Comparison of ENCODE assay signal across 23 cellular contexts in genomic region chr15:68574629-68575028, GRCh38. TPM values are rescaled to one million over a fixed set of nuclear protein-coding genes. Genes with fewer than 3 reads are reported as not detected.
DNase-seq lines count a peak whose midpoint lies in the region; ATAC-seq, FAIRE-seq and TF ChIP-seq lines count a peak whose summit lies in the region.
"Had no signal": no experiment of that assay in that cellular context is flagged by ENCODE, and none has a peak within 500 bp of the region (broad histone marks: within the 10 kb centered on the region; RNA-seq: fewer than 3 reads in every experiment).

No MANE protein-coding gene starts in this region.

- H2AFZ ChIP-seq in Karpas-422 (ENCODE audit: low read length) (no peak overlapping the region), neural progenitor cell (replicated peaks) (no peak overlapping the region)

- WGBS in right lobe of liver (ENCODE audit: insufficient coverage, low coverage, low lambda C conversion rate, missing lambda C conversion rate): 77% methylated on average over 5 of the region's 6 CpGs

- H3K9me3 Mint-ChIP-seq in neural progenitor cell: no peaks in the 10 kb centered on the region
- H3K9me3 Mint-ChIP-seq in WTC11: no peaks in the 10 kb centered on the region; the same call in 1 of the 2 replicates
- H3K9me3 Mint-ChIP-seq: GM23338 had no signal

- ATAC-seq in right lobe of liver (no peak), HG03039 (IDR thresholded peaks at IDR 0.05; ENCODE audit: unreplicated experiment) (no peak), WTC11 (no peak), GM21576 (IDR thresholded peaks at IDR 0.05; ENCODE audit: unreplicated experiment) (no peak)
- ATAC-seq: GM12878, GM23338, HCT116 had no signal

- no peak for FAIRE-seq in kidney (lab: Jason Lieb, UNC)
- FAIRE-seq: GM12878 had no signal

- TF ChIP-seq POLR2A in right lobe of liver (IDR thresholded peaks at IDR 0.05): no peak

- H3K27ac ChIP-seq in BLaER1 (no peak overlapping the region; the same call in 1 of the 2 replicates), Karpas-422 (ENCODE audit: low read length) (peak overlapping the region; percentile 86), kidney (ENCODE audit: low read depth in 2 of 2, low read length in 2 of 2) (no peak overlapping the region), neural progenitor cell (no peak overlapping the region), right lobe of liver (no peak overlapping the region)
- H3K27ac ChIP-seq: HL-60 had no signal

- H3K79me2 ChIP-seq in Karpas-422 (ENCODE audit: low read length) (no peaks in the 10 kb centered on the region), neural progenitor cell (ENCODE audit: low read depth) (no peaks in the 10 kb centered on the region)

- H3F3A ChIP-seq in neural progenitor cell (ENCODE audit: low read depth): peaks cover 35% of the 10 kb centered on the region

- intact Hi-C loops in kidney (cut with DNase I): no loop called here
- intact Hi-C loops in right lobe of liver (cut with DNase I): no loop called here

- H3K27me3 ChIP-seq in BLaER1 (no peaks in the 10 kb centered on the region), Karpas-422 (ENCODE audit: low read length) (no peaks in the 10 kb centered on the region), neural progenitor cell (peaks cover 27% of the 10 kb centered on the region), right lobe of liver (peaks cover 0 to 11% of the 10 kb centered on the region in 2 donors)

- POLR2A ChIA-PET in WTC11 (lab: Charles Lee): interaction anchor here (0.6 kb wide), 1 partner anchor 33 kb away, joined by 3 read pairs; no protein-coding TSS in a partner anchor

- H3K9ac ChIP-seq in BLaER1 (no peak overlapping the region), Karpas-422 (ENCODE audit: low read length) (peak overlapping the region; percentile 67; the same call in 1 of the 2 replicates), kidney (ENCODE audit: low read length in 2 of 2) (no peak overlapping the region), neural progenitor cell (no peak overlapping the region)

- H3K4me3 ChIP-seq in BLaER1 (no peak overlapping the region), Karpas-422 (ENCODE audit: low read length) (peak overlapping the region; percentile 57; the same call in 1 of the 2 replicates), kidney (ENCODE audit: low read length in 2 of 2) (no peak overlapping the region), neural progenitor cell (no peak overlapping the region), right lobe of liver (no peak overlapping the region)
- H3K4me3 ChIP-seq: GM12878, GM23338 had no signal

- no peaks in the 10 kb centered on the region for H3K9me2 ChIP-seq in Karpas-422 (replicated peaks; ENCODE audit: insufficient read depth, low read length)

- peak overlapping the region; percentile 38 for H3K27ac Mint-ChIP-seq in neural progenitor cell
- no peak overlapping the region for H3K27ac Mint-ChIP-seq in WTC11
- H3K27ac Mint-ChIP-seq: CD4-positive, CD25-positive, alpha-beta regulatory T cell; CD8-positive, alpha-beta memory T cell; GM23338 had no signal

- peaks cover 30% of the 10 kb centered on the region for H3K27me3 Mint-ChIP-seq in neural progenitor cell (ENCODE audit: insufficient read depth, low read depth)
- H3K27me3 Mint-ChIP-seq in WTC11 (ENCODE audit: low read depth): peaks cover 34% of the 10 kb centered on the region

- H4K20me1 ChIP-seq in BLaER1 (no peaks in the 10 kb centered on the region), Karpas-422 (ENCODE audit: insufficient read depth, low read depth, low read length) (no peaks in the 10 kb centered on the region), neural progenitor cell (ENCODE audit: low read depth) (peaks cover 2% of the 10 kb centered on the region)

- H3K4me3 Mint-ChIP-seq in neural progenitor cell (peak overlapping the region; percentile 15), WTC11 (no peak overlapping the region)
- H3K4me3 Mint-ChIP-seq: CD8-positive, alpha-beta memory T cell; GM23338 had no signal

- H3K36me3 Mint-ChIP-seq in neural progenitor cell (no peaks in the 10 kb centered on the region), WTC11 (no peaks in the 10 kb centered on the region; the same call in 1 of the 2 replicates)
- H3K36me3 Mint-ChIP-seq: CD4-positive, CD25-positive, alpha-beta regulatory T cell; CD8-positive, alpha-beta memory T cell had no signal

- TF ChIP-seq CTCF in kidney (IDR thresholded peaks at IDR 0.05; ENCODE audit: borderline replicate concordance, extremely low read depth, insufficient read depth): no peak
- TF ChIP-seq CTCF in neural progenitor cell (IDR thresholded peaks at IDR 0.05): no peak
- TF ChIP-seq CTCF in right lobe of liver (IDR thresholded peaks at IDR 0.05): no peak
- TF ChIP-seq CTCF in WTC11 (IDR thresholded peaks at IDR 0.05): no peak

- H3K9me3 ChIP-seq in BLaER1 (no peaks in the 10 kb centered on the region), Karpas-422 (ENCODE audit: low read length) (no peaks in the 10 kb centered on the region), kidney (ENCODE audit: control insufficient read depth in 1 of 2, low read length in 2 of 2) (no peaks in the 10 kb centered on the region), neural progenitor cell (ENCODE audit: low read depth) (no peaks in the 10 kb centered on the region), right lobe of liver (no peaks in the 10 kb centered on the region)

- peaks cover 73% of the 10 kb centered on the region for H3K4me1 Mint-ChIP-seq in neural progenitor cell
- peaks cover 69% of the 10 kb centered on the region for H3K4me1 Mint-ChIP-seq in WTC11

- H3K4me1 ChIP-seq in BLaER1 (peaks cover 62% of the 10 kb centered on the region), Karpas-422 (ENCODE audit: low read length) (peaks cover 73% of the 10 kb centered on the region), kidney (ENCODE audit: control insufficient read depth in 1 of 2, insufficient read depth in 1 of 2, low read depth in 1 of 2, low read length in 2 of 2) (peaks cover 0 to 4% of the 10 kb centered on the region in 2 donors), neural progenitor cell (peaks cover 37% of the 10 kb centered on the region), right lobe of liver (peaks cover 0 to 9% (median 0%) of the 10 kb centered on the region in 4 donors)

- CTCF ChIA-PET in WTC11 (lab: Charles Lee): interaction anchor here (1.0 to 6.0 kb wide), 7 partner anchors 14 to 268 kb away, joined by 4 to 46 read pairs (median 8); no protein-coding TSS in a partner anchor

- DNase-seq in Karpas-422 (no peak), kidney (peak; percentile 1), neural progenitor cell (ENCODE audit: low spot score) (no peak), right lobe of liver (no peak), WTC11 (ENCODE audit: low spot score) (no peak)
- DNase-seq: 8988T; C1 segment of cervical spinal cord; CD4-positive, CD25-positive, alpha-beta regulatory T cell; CD8-positive, alpha-beta memory T cell; COR-L47; DMS 273 treated with DMSO at 0.1 percent for 48 hours; DMS53; DND-41; EL; H7 had no signal

- H3K36me3 ChIP-seq in BLaER1 (no peaks in the 10 kb centered on the region), Karpas-422 (ENCODE audit: insufficient read depth, low read length) (no peaks in the 10 kb centered on the region), kidney (ENCODE audit: control insufficient read depth in 1 of 2, insufficient read depth in 2 of 2, low read length in 2 of 2) (no peaks in the 10 kb centered on the region), neural progenitor cell (no peaks in the 10 kb centered on the region), right lobe of liver (no peaks in the 10 kb centered on the region)

- H3K4me2 ChIP-seq in BLaER1 (peak overlapping the region; percentile 92), Karpas-422 (ENCODE audit: low read depth, low read length, poor library complexity, severe bottlenecking) (peak overlapping the region; percentile 79), neural progenitor cell (peak overlapping the region; percentile 22)
- H3K4me2 ChIP-seq: GM23338 had no signal

TF ChIP-seq in WTC11, 78 proteins besides CTCF, POLR2A, EP300 and RAD21 (continues in another document):
- TF ChIP-seq ATF6 (CRISPR knock-in tag; IDR thresholded peaks at IDR 0.05): no peak
- no peak for TF ChIP-seq STAT6 (CRISPR knock-in tag; conservative IDR thresholded peaks at IDR 0.05; ENCODE audit: low read depth)
- TF ChIP-seq NFYB (CRISPR knock-in tag; conservative IDR thresholded peaks at IDR 0.05; ENCODE audit: low read depth): no peak

RNA-seq across cellular contexts. Expression of gene CORO2B, which starts 4.2 kb away (rescaled TPM):
- total RNA-seq in Karpas-422 (2014; rRNA removed; shearing (Covaris generic); ENCODE audit: low replicate concordance): 0.26 and 0.69 TPM in 2 replicates
- total RNA-seq in kidney (7.9 TPM), neural progenitor cell (ENCODE audit: low replicate concordance) (1.0 and 3.3 TPM in 2 replicates), right lobe of liver (under 1 TPM; 0.18 to 0.68 (median 0.41) TPM), WTC11 (2021) (3.5 to 4.9 TPM (median 3.6 TPM) in 3 replicates)
- 9.0 TPM for polyA plus RNA-seq in kidney (ENCODE audit: insufficient read depth, low read depth, low replicate concordance)
- total RNA-seq: CD4-positive, CD25-positive, alpha-beta regulatory T cell; CD8-positive, alpha-beta memory T cell; G401 had no signal
- polyA plus RNA-seq: CD4-positive, CD25-positive, alpha-beta regulatory T cell; CD8-positive, alpha-beta memory T cell had no signal

Comparison
In these comparisons a context has a peak if more than half of its experiments do, and no peak if none do; other contexts are left out.
1. H3K4me2 ChIP-seq: peak in every context shown above with its lines; median percentile 92 in BLaER1; 79 in Karpas-422; 22 in neural progenitor cell.